ENCODE assay signal across 22 cellular contexts in genomic region chr15:96002890-96003859, GRCh38.
"Had no signal": no experiment of that assay in that cellular context is flagged by ENCODE, and none has a peak within 500 bp of the region (broad histone marks: within the 10 kb centered on the region; RNA-seq: fewer than 3 reads in every experiment).

No MANE protein-coding gene starts in this region.

- H3K9me3 Mint-ChIP-seq: nephron progenitor cell had no signal

- H3K27ac ChIP-seq: gastrocnemius medialis, lower lobe of right lung, prostate gland, right atrium auricular region, sigmoid colon, testis, tibial artery, upper lobe of left lung had no signal

- H3K27me3 ChIP-seq: gastrocnemius medialis, right atrium auricular region, sigmoid colon, testis, tibial artery, upper lobe of left lung had no signal

- H3K27ac Mint-ChIP-seq: effector memory CD8-positive, alpha-beta T cell; naive thymus-derived CD8-positive, alpha-beta T cell; nephron progenitor cell; stimulated activated memory B cell treated with anti-CD40 and anti-IgM and Interleukin-4, amounts not matched to agents 10 μg/mL and 1 μg/mL and 100 μg/mL, for 72 hours had no signal

- H3K4me1 ChIP-seq: gastrocnemius medialis, lower lobe of right lung, prostate gland, right atrium auricular region, sigmoid colon, testis, upper lobe of left lung had no signal

- DNase-seq: cortex of kidney; effector memory CD8-positive, alpha-beta T cell; gastrocnemius medialis; head of caudate nucleus; left ventricle myocardium superior; lower lobe of right lung; naive thymus-derived CD8-positive, alpha-beta T cell; nephron progenitor cell; nucleus accumbens; sigmoid colon; stimulated activated CD4-positive, alpha-beta T cell treated with anti-CD3 and anti-CD28 coated beads, Interleukin-4, amount 100 ng/mL, for 4 hours; stimulated activated naive CD8-positive, alpha-beta T cell treated with anti-CD3 and anti-CD28 coated beads, Interleukin-15, Interleukin-2, amounts not matched to agents 100 U/mL and 50 U/mL, for 24 hours; substantia nigra; testis; tibial artery; upper lobe of left lung had no signal

- H3K4me3 ChIP-seq: gastrocnemius medialis, lower lobe of right lung, prostate gland, right atrium auricular region, sigmoid colon, testis, tibial artery, upper lobe of left lung had no signal

- H3K4me1 Mint-ChIP-seq: naive thymus-derived CD8-positive, alpha-beta T cell; nephron progenitor cell; stimulated activated memory B cell treated with anti-CD40 and anti-IgM and Interleukin-4, amounts not matched to agents 10 μg/mL and 1 μg/mL and 100 μg/mL, for 72 hours had no signal

- H3K4me3 Mint-ChIP-seq: effector memory CD8-positive, alpha-beta T cell; naive thymus-derived CD8-positive, alpha-beta T cell; nephron progenitor cell; stimulated activated memory B cell treated with anti-CD40 and anti-IgM and Interleukin-4, amounts not matched to agents 10 μg/mL and 1 μg/mL and 100 μg/mL, for 72 hours had no signal

- H3K9me3 ChIP-seq: gastrocnemius medialis, lower lobe of right lung, prostate gland, right atrium auricular region, sigmoid colon, testis, tibial artery, upper lobe of left lung had no signal

- ATAC-seq: effector memory CD8-positive, alpha-beta T cell; gastrocnemius medialis; left ventricle myocardium superior; lower lobe of right lung; naive thymus-derived CD8-positive, alpha-beta T cell; stimulated activated memory B cell treated with anti-CD40 and anti-IgM and Interleukin-4, amounts not matched to agents 10 μg/mL and 1 μg/mL and 100 μg/mL, for 72 hours; stimulated activated naive CD8-positive, alpha-beta T cell treated with anti-CD3 and anti-CD28 coated beads, Interleukin-15, Interleukin-2, amounts not matched to agents 100 U/mL and 50 U/mL, for 24 hours had no signal

- H3K27me3 Mint-ChIP-seq: stimulated activated memory B cell treated with anti-CD40 and anti-IgM and Interleukin-4, amounts not matched to agents 10 μg/mL and 1 μg/mL and 100 μg/mL, for 72 hours had no signal

- H3K36me3 Mint-ChIP-seq: stimulated activated memory B cell treated with anti-CD40 and anti-IgM and Interleukin-4, amounts not matched to agents 10 μg/mL and 1 μg/mL and 100 μg/mL, for 72 hours had no signal

- FAIRE-seq: endometrium, keratinocyte, urothelium cell line had no signal

- H3K36me3 ChIP-seq: gastrocnemius medialis, lower lobe of right lung, prostate gland, right atrium auricular region, sigmoid colon, tibial artery, upper lobe of left lung had no signal
